13 cellular contexts compared by ENCODE assay signal in genomic region chr19:33175156-33175782, GRCh38. TPM values are rescaled to one million over a fixed set of nuclear protein-coding genes. Genes with fewer than 3 reads are reported as not detected.
A peak's percentile ranks its signal among the peaks of the same experiment; 100 is the strongest.
DNase-seq lines count a peak whose midpoint lies in the region; ATAC-seq and TF ChIP-seq lines count a peak whose summit lies in the region.
"Had no signal": no experiment of that assay in that cellular context is flagged by ENCODE, and none has a peak within 500 bp of the region (broad histone marks: within the 10 kb centered on the region; RNA-seq: fewer than 3 reads in every experiment).

No MANE protein-coding gene starts in this region.

- no peaks in the 10 kb centered on the region for H3K9me3 ChIP-seq in thymus (ENCODE audit: control insufficient read depth)
- H3K9me3 ChIP-seq in right cardiac atrium (ENCODE audit: control insufficient read depth, low read length): no peaks in the 10 kb centered on the region
- H3K9me3 ChIP-seq: esophagus squamous epithelium had no signal

- H3K4me3 ChIP-seq in thymus (ENCODE audit: low read length): peak overlapping the region; percentile 90
- H3K4me3 ChIP-seq in right cardiac atrium (ENCODE audit: low read length): no peak overlapping the region

- ATAC-seq in memory B cell (ENCODE audit: low read depth) (no peak), right cardiac atrium (no peak)

- peak overlapping the region; percentile 97 for H3K27ac Mint-ChIP-seq in activated naive CD4-positive, alpha-beta T cell treated with anti-CD3 and anti-CD28 coated beads, Interleukin-2, amount 10 ng/mL, durations not matched to agents 7 days and 5 days
- H3K27ac Mint-ChIP-seq in memory B cell: peak overlapping the region; percentile 100

- peak overlapping the region; percentile 86 for H3K4me3 Mint-ChIP-seq in activated naive CD4-positive, alpha-beta T cell treated with anti-CD3 and anti-CD28 coated beads, Interleukin-2, amount 10 ng/mL, durations not matched to agents 7 days and 5 days
- peak overlapping the region; percentile 94 for H3K4me3 Mint-ChIP-seq in memory B cell

- H3K27me3 ChIP-seq in thymus (ENCODE audit: control insufficient read depth, insufficient read depth) (no peaks in the 10 kb centered on the region), right cardiac atrium (ENCODE audit: control insufficient read depth, insufficient read depth) (no peaks in the 10 kb centered on the region)
- H3K27me3 ChIP-seq: esophagus squamous epithelium had no signal

- CTCF ChIA-PET in activated naive CD4-positive, alpha-beta T cell treated with anti-CD3 and anti-CD28 coated beads, Interleukin-2, amount 10 ng/mL, durations not matched to agents 7 days and 5 days (lab: Charles Lee): interaction anchor here (0.9 to 2.6 kb wide), 5 partner anchors 9 to 31 kb away, joined by 3 to 15 read pairs (median 5); no protein-coding TSS in a partner anchor

- no peak overlapping the region for H3K27ac ChIP-seq in thymus (ENCODE audit: low read depth)
- no peak overlapping the region for H3K27ac ChIP-seq in right cardiac atrium (ENCODE audit: low read length)

- TF ChIP-seq POLR2A in Raji (IDR thresholded peaks at IDR 0.05; ENCODE audit: insufficient read depth, low read depth, low read length): 0 out of 2 replicates have a peak, but pooled peaks have one; percentile 14

- peaks cover 11% of the 10 kb centered on the region for H3K4me1 ChIP-seq in thymus (ENCODE audit: control insufficient read depth, insufficient read depth, low read length)
- peaks cover 4% of the 10 kb centered on the region for H3K4me1 ChIP-seq in right cardiac atrium (ENCODE audit: control insufficient read depth, insufficient read depth, low read length)

- no peaks in the 10 kb centered on the region for H3K36me3 ChIP-seq in thymus (ENCODE audit: control insufficient read depth, insufficient read depth)
- H3K36me3 ChIP-seq: esophagus squamous epithelium had no signal

- peaks cover 13% of the 10 kb centered on the region for H3K27me3 Mint-ChIP-seq in activated naive CD4-positive, alpha-beta T cell treated with anti-CD3 and anti-CD28 coated beads, Interleukin-2, amount 10 ng/mL, durations not matched to agents 7 days and 5 days
- H3K27me3 Mint-ChIP-seq in memory B cell: no peaks in the 10 kb centered on the region

- peaks cover 4% of the 10 kb centered on the region for H3K36me3 Mint-ChIP-seq in activated naive CD4-positive, alpha-beta T cell treated with anti-CD3 and anti-CD28 coated beads, Interleukin-2, amount 10 ng/mL, durations not matched to agents 7 days and 5 days
- peaks cover 2% of the 10 kb centered on the region for H3K36me3 Mint-ChIP-seq in memory B cell

- H3K4me1 Mint-ChIP-seq in activated naive CD4-positive, alpha-beta T cell treated with anti-CD3 and anti-CD28 coated beads, Interleukin-2, amount 10 ng/mL, durations not matched to agents 7 days and 5 days: peaks cover 37% of the 10 kb centered on the region
- peaks cover 22% of the 10 kb centered on the region for H3K4me1 Mint-ChIP-seq in memory B cell

- intact Hi-C loops in right cardiac atrium (cut with DNase I): no loop called here

- no peak for DNase-seq in activated naive CD4-positive, alpha-beta T cell treated with anti-CD3 and anti-CD28 coated beads, Interleukin-2, amount 10 ng/mL, durations not matched to agents 7 days and 5 days
- no peak for DNase-seq in activated naive CD4-positive, alpha-beta T cell (lab: John Stamatoyannopoulos, UW)
- no peak for DNase-seq in memory B cell (ENCODE audit: low spot score in 2 of 2)
- no peak for DNase-seq in globus pallidus (ENCODE audit: low spot score)
- DNase-seq in NCI-H2171 treated with DMSO at 0.1 percent for 48 hours (lab: John Stamatoyannopoulos, UW): no peak
- no peak for DNase-seq in right cardiac atrium
- DNase-seq: esophagus squamous epithelium had no signal

- 98% methylated on average over 10 of the region's 10 CpGs for WGBS in thymus
- WGBS in right cardiac atrium: 92% methylated on average over 10 of the region's 10 CpGs

- H3K9me3 Mint-ChIP-seq in activated naive CD4-positive, alpha-beta T cell treated with anti-CD3 and anti-CD28 coated beads, Interleukin-2, amount 10 ng/mL, durations not matched to agents 7 days and 5 days: no peaks in the 10 kb centered on the region
- peaks cover 1% of the 10 kb centered on the region for H3K9me3 Mint-ChIP-seq in memory B cell

RNA-seq across cellular contexts. Expression of gene LRP3, which starts 18.9 kb away (rescaled TPM):
- 4.0 TPM for polyA plus RNA-seq in thymus
- total RNA-seq in right cardiac atrium: 10 to 100 TPM; 14.4 to 20.7 (median 14.8) TPM
- 13.2 TPM for polyA plus RNA-seq in right cardiac atrium

RNA-seq across cellular contexts. Expression of gene WDR88, which starts 43.4 kb away (rescaled TPM):
- polyA plus RNA-seq in thymus (0.05 TPM), right cardiac atrium (not detected)
- not detected for total RNA-seq in right cardiac atrium
- total RNA-seq: esophagus squamous epithelium; T-helper 1 cell treated with Interleukin-12 subunit alpha and Interleukin-12 subunit beta and Interleukin-4 antibody, amounts not matched to agents 30 ng/mL and 1 ng/mL, for 36 hours had no signal
- polyA plus RNA-seq: adipose tissue had no signal

RNA-seq across cellular contexts. Expression of gene SLC7A10, which starts 50.4 kb away (rescaled TPM):
- polyA plus RNA-seq in thymus: 0.11 TPM
- total RNA-seq in right cardiac atrium: not detected
- polyA plus RNA-seq in right cardiac atrium: 0.70 TPM
- total RNA-seq: esophagus squamous epithelium; liver; NCI-H460; T-helper 1 cell treated with Interleukin-12 subunit alpha and Interleukin-12 subunit beta and Interleukin-4 antibody, amounts not matched to agents 30 ng/mL and 1 ng/mL, for 36 hours had no signal
- polyA plus RNA-seq: liver had no signal
